ENCODE assay signal across 17 cellular contexts in the genomic region with DNA sequence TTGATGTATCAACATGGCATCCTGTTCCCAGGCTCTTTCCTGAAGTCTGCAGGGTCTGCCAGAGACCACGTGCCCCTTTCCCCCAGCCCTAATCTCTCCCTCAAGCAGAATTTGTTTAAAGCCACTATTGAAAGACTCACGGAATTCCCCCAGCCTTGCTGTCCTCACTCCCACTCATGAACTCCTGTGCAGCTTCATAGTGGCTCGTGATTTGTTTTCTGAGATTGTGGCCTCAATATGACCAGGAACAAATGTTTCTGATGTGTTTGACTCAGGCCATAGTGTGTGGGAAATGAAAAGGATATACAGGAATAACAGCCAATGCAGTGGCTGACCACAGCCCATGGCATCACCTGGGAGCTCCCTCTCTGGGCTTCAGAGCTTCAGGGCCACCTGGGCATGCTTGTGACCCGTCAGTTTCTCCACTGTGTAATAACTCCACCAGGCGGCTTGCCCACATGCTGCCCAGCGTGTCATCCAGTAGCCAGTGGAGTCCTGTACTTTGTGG. TPM values are rescaled to one million over a fixed set of nuclear protein-coding genes. Genes with fewer than 3 reads are reported as not detected.
A peak's percentile ranks its signal among the peaks of the same experiment; 100 is the strongest.
DNase-seq lines count a peak whose midpoint lies in the region; ATAC-seq lines count a peak whose summit lies in the region.
"Had no signal": no experiment of that assay in that cellular context is flagged by ENCODE, and none has a peak within 500 bp of the region (broad histone marks: within the 10 kb centered on the region; RNA-seq: fewer than 3 reads in every experiment).

No MANE protein-coding gene starts in this region.

- no peaks in the 10 kb centered on the region for H3K27me3 Mint-ChIP-seq in activated naive CD4-positive, alpha-beta T cell treated with anti-CD3 and anti-CD28 coated beads, Interleukin-2, amount 50 U/mL, for 24 hours
- no peaks in the 10 kb centered on the region for H3K27me3 Mint-ChIP-seq in activated naive CD4-positive, alpha-beta T cell treated with anti-CD3 and anti-CD28 coated beads, Interleukin-2, amount 10 ng/mL, durations not matched to agents 7 days and 5 days

- ATAC-seq in HG02623 (IDR thresholded peaks at IDR 0.05; ENCODE audit: unreplicated experiment) (peak; percentile 46), aorta (ENCODE audit: low FRiP score) (no peak)

- intact Hi-C loops in aorta (cut with DNase I) = no loop called here

- WGBS in aorta, 2 donors = 63 to 72% methylated on average over 6 of the region's 6 CpGs

- no peaks in the 10 kb centered on the region for H3K36me3 ChIP-seq in aorta (ENCODE audit: control insufficient read depth in 1 of 2, insufficient read depth in 2 of 2, low read length in 1 of 2)
- H3K36me3 ChIP-seq: right atrium auricular region, SJSA1, uterus had no signal

- no peak overlapping the region for H3K4me3 ChIP-seq in aorta (ENCODE audit: low read length in 2 of 2)
- H3K4me3 ChIP-seq: right atrium auricular region, SJSA1, uterus had no signal

- CTCF ChIA-PET in activated naive CD4-positive, alpha-beta T cell treated with anti-CD3 and anti-CD28 coated beads, Interleukin-2, amount 10 ng/mL, durations not matched to agents 7 days and 5 days (lab: Charles Lee) = interaction anchor here (1.0 kb wide), 1 partner anchor 10 kb away, joined by 3 read pairs; no protein-coding TSS in a partner anchor

- H3K27me3 ChIP-seq in aorta (ENCODE audit: control insufficient read depth in 1 of 2, insufficient read depth in 2 of 2, low read length in 1 of 2) = no peaks in the 10 kb centered on the region
- H3K27me3 ChIP-seq: right atrium auricular region, SJSA1, uterus had no signal

- peak overlapping the region; percentile 12 for H3K4me3 Mint-ChIP-seq in activated naive CD4-positive, alpha-beta T cell treated with anti-CD3 and anti-CD28 coated beads, Interleukin-2, amount 50 U/mL, for 24 hours
- no peak overlapping the region for H3K4me3 Mint-ChIP-seq in activated naive CD4-positive, alpha-beta T cell treated with anti-CD3 and anti-CD28 coated beads, Interleukin-2, amount 10 ng/mL, durations not matched to agents 7 days and 5 days

- H3K4me1 Mint-ChIP-seq in activated naive CD4-positive, alpha-beta T cell treated with anti-CD3 and anti-CD28 coated beads, Interleukin-2, amount 50 U/mL, for 24 hours = peaks cover 19% of the 10 kb centered on the region
- H3K4me1 Mint-ChIP-seq in activated naive CD4-positive, alpha-beta T cell treated with anti-CD3 and anti-CD28 coated beads, Interleukin-2, amount 10 ng/mL, durations not matched to agents 7 days and 5 days = peaks cover 18% of the 10 kb centered on the region

- in situ Hi-C loops in SK-MEL-5 (cut with HindIII; ENCODE audit: low pct_unique_long_range_greater_than_20kb, low sequenced_read_pairs) = no loop called here

- DNase-seq in activated naive CD4-positive, alpha-beta T cell treated with anti-CD3 and anti-CD28 coated beads, Interleukin-2, amount 10 ng/mL, durations not matched to agents 7 days and 5 days = no peak
- DNase-seq in SK-MEL-5 (ENCODE audit: low read depth, low spot score) (peak; percentile 23), aorta (no peak), A172 (ENCODE audit: low spot score) (no peak), midbrain (lab: John Stamatoyannopoulos, UW) (no peak)
- DNase-seq: activated CD4-positive, alpha-beta T cell treated with anti-CD3 and anti-CD28 coated beads for 4 hours; activated naive CD4-positive, alpha-beta T cell treated with anti-CD3 and anti-CD28 coated beads, Interleukin-2, amount 50 U/mL, for 16 hours; DMS79 treated with DMSO at 0.1 percent for 48 hours; Karpas-422; NCI-H510A treated with DMSO at 0.1 percent for 48 hours; uterus had no signal

- peak overlapping the region; percentile 3 for H3K27ac Mint-ChIP-seq in activated naive CD4-positive, alpha-beta T cell treated with anti-CD3 and anti-CD28 coated beads, Interleukin-2, amount 50 U/mL, for 24 hours
- H3K27ac Mint-ChIP-seq in activated naive CD4-positive, alpha-beta T cell treated with anti-CD3 and anti-CD28 coated beads, Interleukin-2, amount 10 ng/mL, durations not matched to agents 7 days and 5 days = no peak overlapping the region

- H3K9me3 Mint-ChIP-seq in activated naive CD4-positive, alpha-beta T cell treated with anti-CD3 and anti-CD28 coated beads, Interleukin-2, amount 50 U/mL, for 24 hours = no peaks in the 10 kb centered on the region
- no peaks in the 10 kb centered on the region for H3K9me3 Mint-ChIP-seq in activated naive CD4-positive, alpha-beta T cell treated with anti-CD3 and anti-CD28 coated beads, Interleukin-2, amount 10 ng/mL, durations not matched to agents 7 days and 5 days

- H3K36me3 Mint-ChIP-seq in activated naive CD4-positive, alpha-beta T cell treated with anti-CD3 and anti-CD28 coated beads, Interleukin-2, amount 50 U/mL, for 24 hours = peaks cover 8% of the 10 kb centered on the region
- no peaks in the 10 kb centered on the region for H3K36me3 Mint-ChIP-seq in activated naive CD4-positive, alpha-beta T cell treated with anti-CD3 and anti-CD28 coated beads, Interleukin-2, amount 10 ng/mL, durations not matched to agents 7 days and 5 days

- H3K27ac ChIP-seq in temporal lobe (ENCODE audit: low read depth, low read length) (peak overlapping the region; percentile 2), aorta (ENCODE audit: low read depth in 1 of 2, low read length in 2 of 2) (no peak overlapping the region)
- H3K27ac ChIP-seq: right atrium auricular region, SJSA1, uterus had no signal

- H3K4me1 ChIP-seq in aorta (ENCODE audit: control insufficient read depth in 1 of 2, insufficient read depth in 2 of 2, low read length in 2 of 2) = no peaks in the 10 kb centered on the region
- H3K4me1 ChIP-seq: right atrium auricular region, SJSA1, uterus had no signal

- H3K9me3 ChIP-seq in aorta (ENCODE audit: control insufficient read depth, low read length) = no peaks in the 10 kb centered on the region
- H3K9me3 ChIP-seq: right atrium auricular region, SJSA1, uterus had no signal

RNA-seq across cellular contexts. Expression of gene SERPINE3, which starts 8.1 kb away (rescaled TPM):
- total RNA-seq in SK-MEL-5 (2014; rRNA removed; shearing (Covaris generic)) = not detected in 2 replicates
- 0.26 TPM in 1 of 2 replicates, not detected in the other for polyA plus RNA-seq in SK-MEL-5 (2015; cell fraction: cytosol; rRNA removed)
- polyA plus RNA-seq in SK-MEL-5 (2015; cell fraction: nucleus; rRNA removed) = not detected in 2 replicates
- under 0.01 TPM for total RNA-seq in temporal lobe
- total RNA-seq in aorta = not detected
- not detected for polyA plus RNA-seq in aorta
- not detected in 2 replicates for total RNA-seq in A172 (2014; rRNA removed; shearing (Covaris generic))
- total RNA-seq: right atrium auricular region, SJSA1 had no signal
- polyA plus RNA-seq: AG04450 had no signal
